Comparison of ENCODE assay signal across 14 cellular contexts in genomic region chr3:149596136-149596770, GRCh38.
DNase-seq lines count a peak whose midpoint lies in the region; ATAC-seq, FAIRE-seq and TF ChIP-seq lines count a peak whose summit lies in the region.
"Had no signal": no experiment of that assay in that cellular context is flagged by ENCODE, and none has a peak within 500 bp of the region (broad histone marks: within the 10 kb centered on the region; RNA-seq: fewer than 3 reads in every experiment).

No MANE protein-coding gene starts in this region.

- H3K27ac ChIP-seq in gastroesophageal sphincter (peak overlapping the region in 3 of 4 donors; percentile 41 to 56 (median 48)), small intestine (ENCODE audit: low read depth in 1 of 2, low read length in 1 of 2) (no peak overlapping the region), dorsolateral prefrontal cortex (no peak overlapping the region)

- TF ChIP-seq POLR2A in gastroesophageal sphincter (IDR thresholded peaks at IDR 0.05) = no peak

- TF ChIP-seq CTCF in gastroesophageal sphincter (IDR thresholded peaks at IDR 0.05) = no peak
- TF ChIP-seq CTCF in dorsolateral prefrontal cortex (IDR thresholded peaks at IDR 0.05 in 54 of 56, conservative IDR thresholded peaks at IDR 0.05 in 2 of 56; ENCODE audit: low read depth in 1 of 56, partially characterized antibody in 56 of 56) = no peak

- no peaks in the 10 kb centered on the region for H3K36me3 ChIP-seq in gastroesophageal sphincter
- no peaks in the 10 kb centered on the region for H3K36me3 ChIP-seq in small intestine (ENCODE audit: control insufficient read depth in 2 of 2, insufficient read depth in 2 of 2, low read length in 2 of 2)

- 80 to 91% methylated on average over 5 of the region's 6 CpGs for WGBS in gastroesophageal sphincter (ENCODE audit: low coverage in 1 of 2), 2 donors
- 80 to 90% (median 89%) methylated on average over 6 of the region's 6 CpGs for WGBS in small intestine, 3 donors

- peak; percentile 49 for FAIRE-seq in GM18507 (lab: Jason Lieb, UNC)
- FAIRE-seq in small intestine (lab: Jason Lieb, UNC) = no peak

- TF ChIP-seq EP300 in gastroesophageal sphincter (IDR thresholded peaks at IDR 0.05) = no peak

- in situ Hi-C loops in SK-MEL-5 (cut with HindIII; ENCODE audit: low pct_unique_long_range_greater_than_20kb, low sequenced_read_pairs) = no loop called here

- ATAC-seq in gastroesophageal sphincter = no peak

- H3K9me3 ChIP-seq in gastroesophageal sphincter (no peaks in the 10 kb centered on the region), small intestine (ENCODE audit: control insufficient read depth, low read depth) (no peaks in the 10 kb centered on the region)

- H3K4me1 ChIP-seq in gastroesophageal sphincter (peaks cover 17 to 79% (median 24%) of the 10 kb centered on the region in 3 donors), small intestine (ENCODE audit: control insufficient read depth in 2 of 2, insufficient read depth in 1 of 2, low read depth in 1 of 2, low read length in 1 of 2) (no peaks in the 10 kb centered on the region)

- DNase-seq in GM18507 (ENCODE audit: extremely low spot score, insufficient read length, low read depth) = no peak
- DNase-seq in SK-MEL-5 (ENCODE audit: low read depth, low spot score) = peak; percentile 58
- DNase-seq in small intestine = peak; percentile 24
- DNase-seq in stimulated activated CD4-positive, alpha-beta T cell treated with anti-CD3 and anti-CD28 coated beads, Interleukin-1b, Interleukin-23, amount 100 ng/mL, for 48 hours = no peak
- no peak for DNase-seq in NOMO-1 treated with dmso at 0.1 percent for 144 hours (lab: John Stamatoyannopoulos, UW; ENCODE audit: unreplicated experiment)
- no peak for DNase-seq in activated CD8-positive, alpha-beta memory T cell treated with anti-CD3 and anti-CD28 coated beads, Interleukin-2, amount 50 U/mL, for 4 hours
- no peak for DNase-seq in dorsolateral prefrontal cortex
- DNase-seq: activated CD4-positive, alpha-beta memory T cell treated with anti-CD3 and anti-CD28 coated beads, Interleukin-2, amount 10 ng/mL, durations not matched to agents 7 days and 5 days; activated naive CD4-positive, alpha-beta T cell treated with anti-CD3 and anti-CD28 coated beads for 36 hours; head of caudate nucleus; posterior cingulate gyrus; stimulated activated CD4-positive, alpha-beta T cell treated with anti-CD3 and anti-CD28 coated beads, Interleukin-2, amount 100 ng/mL, for 48 hours; T-helper 9 cell had no signal

- H3K4me3 ChIP-seq in gastroesophageal sphincter = no peak overlapping the region
- H3K4me3 ChIP-seq in small intestine (ENCODE audit: low read depth in 1 of 2, low read length in 2 of 2) = no peak overlapping the region
- H3K4me3 ChIP-seq in dorsolateral prefrontal cortex = no peak overlapping the region

- intact Hi-C loops in dorsolateral prefrontal cortex (cut with DNase I) = no loop called here

- H3K27me3 ChIP-seq in gastroesophageal sphincter = no peaks in the 10 kb centered on the region
- peaks cover 0 to 2% of the 10 kb centered on the region in 2 donors for H3K27me3 ChIP-seq in small intestine (ENCODE audit: control insufficient read depth in 2 of 2, insufficient read depth in 2 of 2, low read length in 2 of 2)
- no peaks in the 10 kb centered on the region for H3K27me3 ChIP-seq in dorsolateral prefrontal cortex

Comparison
In these comparisons a context has a peak if more than half of its experiments do, and no peak if none do; other contexts are left out.
1. DNase-seq: peak in SK-MEL-5 (single experiment) and small intestine (single experiment); none in GM18507 (single experiment), stimulated activated CD4-positive, alpha-beta T cell treated with anti-CD3 and anti-CD28 coated beads, Interleukin-1b, Interleukin-23, amount 100 ng/mL, for 48 hours (single experiment), NOMO-1 treated with dmso at 0.1 percent for 144 hours (single experiment), activated CD8-positive, alpha-beta memory T cell treated with anti-CD3 and anti-CD28 coated beads, Interleukin-2, amount 50 U/mL, for 4 hours (single experiment) and dorsolateral prefrontal cortex (0 of 10).
2. H3K27ac ChIP-seq: peak in gastroesophageal sphincter (3 of 4); none in small intestine (0 of 2) and dorsolateral prefrontal cortex (0 of 59).